ENCODE assay signal across 1 cellular context in genomic region chr17:19763416-19763815, GRCh38.
TF ChIP-seq lines count a peak whose summit lies in the region.

No MANE protein-coding gene starts in this region.

TF ChIP-seq in IMR-90, 13 proteins besides CTCF, POLR2A, EP300 and RAD21:
- no peak for TF ChIP-seq SMC3 (IDR thresholded peaks at IDR 0.05; ENCODE audit: low read depth, low read length)
- TF ChIP-seq MAFK (IDR thresholded peaks at IDR 0.05; ENCODE audit: low read depth, low read length): no peak
- no peak for TF ChIP-seq RFX5 (IDR thresholded peaks at IDR 0.05; ENCODE audit: low read depth, low read length)
- TF ChIP-seq CHD1 (IDR thresholded peaks at IDR 0.05; ENCODE audit: low read depth, low read length): no peak
- no peak for TF ChIP-seq MAZ (IDR thresholded peaks at IDR 0.05; ENCODE audit: borderline replicate concordance, low read depth, low read length)
- TF ChIP-seq RCOR1 (IDR thresholded peaks at IDR 0.05; ENCODE audit: insufficient replicate concordance, low read length): no peak
- TF ChIP-seq, protein P1, sequence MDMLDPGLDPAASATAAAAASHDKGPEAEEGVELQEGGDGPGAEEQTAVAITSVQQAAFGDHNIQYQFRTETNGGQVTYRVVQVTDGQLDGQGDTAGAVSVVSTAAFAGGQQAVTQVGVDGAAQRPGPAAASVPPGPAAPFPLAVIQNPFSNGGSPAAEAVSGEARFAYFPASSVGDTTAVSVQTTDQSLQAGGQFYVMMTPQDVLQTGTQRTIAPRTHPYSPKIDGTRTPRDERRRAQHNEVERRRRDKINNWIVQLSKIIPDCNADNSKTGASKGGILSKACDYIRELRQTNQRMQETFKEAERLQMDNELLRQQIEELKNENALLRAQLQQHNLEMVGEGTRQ (IDR thresholded peaks at IDR 0.05; ENCODE audit: low read depth, low read length): no peak
- no peak for TF ChIP-seq ELK1 (IDR thresholded peaks at IDR 0.05; ENCODE audit: borderline replicate concordance, low read depth, low read length)
- no peak for TF ChIP-seq FOS (IDR thresholded peaks at IDR 0.05; ENCODE audit: low read depth, low read length)
- no peak for TF ChIP-seq NFE2L2 (IDR thresholded peaks at IDR 0.05; ENCODE audit: low read depth, low read length)
- TF ChIP-seq MXI1 (IDR thresholded peaks at IDR 0.05; ENCODE audit: borderline replicate concordance, low read depth, low read length): no peak
- no peak for TF ChIP-seq CEBPB (IDR thresholded peaks at IDR 0.05; ENCODE audit: low read depth, low read length)
- TF ChIP-seq BHLHE40 (IDR thresholded peaks at IDR 0.05; ENCODE audit: low read depth, low read length): no peak
